In genomic region chr16:78996806-78997205, GRCh38 we compare ENCODE assay signal across 16 cellular contexts.
DNase-seq lines count a peak whose midpoint lies in the region; ATAC-seq and TF ChIP-seq lines count a peak whose summit lies in the region.
"Had no signal": no experiment of that assay in that cellular context is flagged by ENCODE, and none has a peak within 500 bp of the region (broad histone marks: within the 10 kb centered on the region; RNA-seq: fewer than 3 reads in every experiment).

No MANE protein-coding gene starts in this region.

- H3K27me3 ChIP-seq in dorsolateral prefrontal cortex = no peaks in the 10 kb centered on the region
- H3K27me3 ChIP-seq in esophagus squamous epithelium = no peaks in the 10 kb centered on the region
- H3K27me3 ChIP-seq: BE2C had no signal

- WGBS in esophagus squamous epithelium, 2 donors = 89 to 92% methylated on average over 14 to 16 of the region's 16 CpGs

- H3K4me1 ChIP-seq in esophagus squamous epithelium = peaks cover 0 to 4% (median 0%) of the 10 kb centered on the region in 3 donors
- H3K4me1 ChIP-seq: BE2C had no signal

- ATAC-seq in HG03354 (IDR thresholded peaks at IDR 0.05; ENCODE audit: poor library complexity, severe bottlenecking, unreplicated experiment) = no peak
- ATAC-seq: HepG2, SK-N-SH treated with all-trans-retinoic acid at 6 μM for 48 hours had no signal

- H3K9me3 ChIP-seq in esophagus squamous epithelium = no peaks in the 10 kb centered on the region
- H3K9me3 ChIP-seq: BE2C had no signal

- H3K4me3 ChIP-seq in dorsolateral prefrontal cortex (peak overlapping the region in 18 of 59 donors; percentile 3 to 42 (median 22)), esophagus squamous epithelium (no peak overlapping the region)

- peak; percentile 56 for DNase-seq in Ammon's horn (ENCODE audit: low spot score)
- peak; percentile 60 for DNase-seq in DMS153 (lab: John Stamatoyannopoulos, UW)
- DNase-seq in NCI-H2171 treated with DMSO at 0.1 percent for 48 hours (lab: John Stamatoyannopoulos, UW) = peak; percentile 94
- DNase-seq in dorsolateral prefrontal cortex = peak in 8 of 10 donors; percentile 30 to 88 (median 53)
- DNase-seq in activated CD4-positive, CD25-positive, alpha-beta regulatory T cell (lab: John Stamatoyannopoulos, UW) = no peak
- DNase-seq in esophagus squamous epithelium (lab: John Stamatoyannopoulos, UW) = no peak
- DNase-seq: BE2C; CD4-positive, alpha-beta memory T cell; HFFc6; NCI-H1092 treated with DMSO at 0.1 percent for 48 hours; NCI-H2107; NCI-H446 had no signal

- intact Hi-C loops in dorsolateral prefrontal cortex (cut with DNase I) = no loop called here
- intact Hi-C loops in esophagus squamous epithelium (cut with DNase I) = no loop called here

- H3K27ac ChIP-seq in dorsolateral prefrontal cortex = peak overlapping the region in 6 of 59 donors; percentile 27 to 80 (median 34)
- no peak overlapping the region for H3K27ac ChIP-seq in esophagus squamous epithelium
- H3K27ac ChIP-seq: KMS-11 had no signal

- H3K36me3 ChIP-seq in esophagus squamous epithelium = no peaks in the 10 kb centered on the region
- H3K36me3 ChIP-seq: BE2C had no signal

- TF ChIP-seq CTCF in dorsolateral prefrontal cortex (IDR thresholded peaks at IDR 0.05 in 54 of 56, conservative IDR thresholded peaks at IDR 0.05 in 2 of 56; ENCODE audit: low read depth in 1 of 56, partially characterized antibody in 56 of 56) (no peak), esophagus squamous epithelium (IDR thresholded peaks at IDR 0.05) (no peak)

- TF ChIP-seq POLR2A in esophagus squamous epithelium (IDR thresholded peaks at IDR 0.05) = no peak

Comparison
In these comparisons a context has a peak if more than half of its experiments do, and no peak if none do; other contexts are left out.
1. DNase-seq: peak in Ammon's horn (single experiment), DMS153 (single experiment), NCI-H2171 treated with DMSO at 0.1 percent for 48 hours (single experiment) and dorsolateral prefrontal cortex (8 of 10); none in activated CD4-positive, CD25-positive, alpha-beta regulatory T cell (0 of 4) and esophagus squamous epithelium (single experiment).